In the genomic region with DNA sequence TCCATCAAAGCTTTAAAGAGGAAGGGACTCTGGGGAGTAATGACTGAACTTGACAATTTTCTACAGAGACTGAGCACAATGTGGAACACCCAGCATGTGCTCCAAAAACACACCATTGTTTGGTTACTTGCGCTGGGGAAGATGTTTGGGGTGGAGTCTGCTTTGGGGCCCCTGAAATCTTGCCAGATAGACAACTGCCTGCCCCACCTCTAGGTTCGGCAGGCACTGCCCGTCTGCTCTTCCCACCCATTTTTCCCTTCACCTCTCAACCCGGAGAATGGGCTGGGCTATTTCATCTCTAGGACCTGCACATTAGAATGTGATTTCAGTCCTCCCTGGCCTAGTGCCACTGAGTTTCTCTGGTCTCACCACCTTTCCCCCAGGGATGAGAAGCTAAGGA, we compare ENCODE assay signal across 1 cellular context.
TF ChIP-seq lines count a peak whose summit lies in the region.

No MANE protein-coding gene starts in this region.

TF ChIP-seq in WTC11, 78 proteins besides CTCF, POLR2A, EP300 and RAD21 (continued from another document):
- no peak for TF ChIP-seq NR3C1 (CRISPR knock-in tag; conservative IDR thresholded peaks at IDR 0.05; ENCODE audit: low read depth)
- no peak for TF ChIP-seq ATF6 (CRISPR knock-in tag; IDR thresholded peaks at IDR 0.05)
- TF ChIP-seq CREB1 (CRISPR knock-in tag; IDR thresholded peaks at IDR 0.05), result no peak
- TF ChIP-seq, protein P1, sequence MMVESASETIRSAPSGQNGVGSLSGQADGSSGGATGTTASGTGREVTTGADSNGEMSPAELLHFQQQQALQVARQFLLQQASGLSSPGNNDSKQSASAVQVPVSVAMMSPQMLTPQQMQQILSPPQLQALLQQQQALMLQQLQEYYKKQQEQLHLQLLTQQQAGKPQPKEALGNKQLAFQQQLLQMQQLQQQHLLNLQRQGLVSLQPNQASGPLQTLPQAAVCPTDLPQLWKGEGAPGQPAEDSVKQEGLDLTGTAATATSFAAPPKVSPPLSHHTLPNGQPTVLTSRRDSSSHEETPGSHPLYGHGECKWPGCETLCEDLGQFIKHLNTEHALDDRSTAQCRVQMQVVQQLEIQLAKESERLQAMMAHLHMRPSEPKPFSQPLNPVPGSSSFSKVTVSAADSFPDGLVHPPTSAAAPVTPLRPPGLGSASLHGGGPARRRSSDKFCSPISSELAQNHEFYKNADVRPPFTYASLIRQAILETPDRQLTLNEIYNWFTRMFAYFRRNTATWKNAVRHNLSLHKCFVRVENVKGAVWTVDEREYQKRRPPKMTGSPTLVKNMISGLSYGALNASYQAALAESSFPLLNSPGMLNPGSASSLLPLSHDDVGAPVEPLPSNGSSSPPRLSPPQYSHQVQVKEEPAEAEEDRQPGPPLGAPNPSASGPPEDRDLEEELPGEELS (CRISPR knock-in tag; IDR thresholded peaks at IDR 0.05), result no peak
